1 cellular context compared by ENCODE assay signal in genomic region chr1:18316764-18317163, GRCh38.
TF ChIP-seq lines count a peak whose summit lies in the region.

No MANE protein-coding gene starts in this region.

TF ChIP-seq in HepG2, 621 proteins besides CTCF, POLR2A, EP300 and RAD21 (continued from another document and continues in another):
- TF ChIP-seq ZHX1 (CRISPR knock-in tag; IDR thresholded peaks at IDR 0.05; ENCODE audit: low read depth) (0 out of 2 replicates have a peak, but pooled peaks have one; percentile 41), THAP11 (CRISPR knock-in tag; IDR thresholded peaks at IDR 0.05) (peak; percentile 15; the same call in 1 of the 2 replicates), ARID3A (IDR thresholded peaks at IDR 0.05; ENCODE audit: low read depth, low read length) (peak; percentile 88), ARID4A (CRISPR knock-in tag; IDR thresholded peaks at IDR 0.05; ENCODE audit: borderline replicate concordance) (no peak), FOXA3 (CRISPR knock-in tag; IDR thresholded peaks at IDR 0.05) (peak; percentile 61), TMF1 (CRISPR knock-in tag; IDR thresholded peaks at IDR 0.05; ENCODE audit: low read depth) (no peak), MLXIP (CRISPR knock-in tag; IDR thresholded peaks at IDR 0.05; ENCODE audit: borderline replicate concordance) (no peak), FOSL2 (CRISPR knock-in tag; IDR thresholded peaks at IDR 0.05) (peak; percentile 88), ZMYM3 (CRISPR knock-in tag; IDR thresholded peaks at IDR 0.05) (peak; percentile 40; the same call in 1 of the 2 replicates), NFIC (IDR thresholded peaks at IDR 0.05; ENCODE audit: low read length) (peak; percentile 37; the same call in 1 of the 2 replicates), ZKSCAN8 (CRISPR knock-in tag; IDR thresholded peaks at IDR 0.05; ENCODE audit: borderline replicate concordance) (no peak), NCOA2 (CRISPR knock-in tag; IDR thresholded peaks at IDR 0.05) (0 out of 2 replicates have a peak, but pooled peaks have one; percentile 25), SALL1 (CRISPR knock-in tag; IDR thresholded peaks at IDR 0.05) (peak; percentile 69), SIX1 (CRISPR knock-in tag; IDR thresholded peaks at IDR 0.05; ENCODE audit: borderline replicate concordance) (no peak), ZNF598 (CRISPR knock-in tag; IDR thresholded peaks at IDR 0.05; ENCODE audit: borderline replicate concordance) (no peak), CREB1 (IDR thresholded peaks at IDR 0.05) (0 out of 2 replicates have a peak, but pooled peaks have one; percentile 19), CREB1 (CRISPR knock-in tag; IDR thresholded peaks at IDR 0.05) (peak; percentile 78), EED (CRISPR knock-in tag; IDR thresholded peaks at IDR 0.05) (no peak), ZKSCAN1 (IDR thresholded peaks at IDR 0.05; ENCODE audit: low read length) (0 out of 2 replicates have a peak, but pooled peaks have one; percentile 12), TOE1 (CRISPR knock-in tag; IDR thresholded peaks at IDR 0.05) (no peak), ISL2 (CRISPR knock-in tag; IDR thresholded peaks at IDR 0.05) (0 out of 2 replicates have a peak, but pooled peaks have one; percentile 17), ZSCAN29 (CRISPR knock-in tag; conservative IDR thresholded peaks at IDR 0.05) (no peak), WIZ (CRISPR knock-in tag; IDR thresholded peaks at IDR 0.05) (no peak), FOXP4 (CRISPR knock-in tag; IDR thresholded peaks at IDR 0.05) (peak; percentile 90), BRF2 (CRISPR knock-in tag; IDR thresholded peaks at IDR 0.05) (no peak), HNRNPUL1 (IDR thresholded peaks at IDR 0.05; ENCODE audit: low read depth, low read length) (no peak), ZXDC (CRISPR knock-in tag; IDR thresholded peaks at IDR 0.05) (no peak), ZNF713 (CRISPR knock-in tag; IDR thresholded peaks at IDR 0.05) (no peak), ZFP37 (CRISPR knock-in tag; IDR thresholded peaks at IDR 0.05; ENCODE audit: borderline replicate concordance) (no peak), RAD51 (IDR thresholded peaks at IDR 0.05; ENCODE audit: borderline replicate concordance) (no peak), ZNF891 (CRISPR knock-in tag; IDR thresholded peaks at IDR 0.05) (no peak), ZNF7 (CRISPR knock-in tag; IDR thresholded peaks at IDR 0.05) (no peak), SATB2 (CRISPR knock-in tag; IDR thresholded peaks at IDR 0.05) (no peak), RXRB (CRISPR knock-in tag; IDR thresholded peaks at IDR 0.05; ENCODE audit: borderline replicate concordance) (peak; percentile 54; the same call in 1 of the 2 replicates), ESRRA (CRISPR knock-in tag; IDR thresholded peaks at IDR 0.05; ENCODE audit: low read depth) (peak; percentile 20; the same call in 1 of the 2 replicates), ZGPAT (CRISPR knock-in tag; IDR thresholded peaks at IDR 0.05) (peak; percentile 45; the same call in 1 of the 2 replicates), ARID2 (CRISPR knock-in tag; IDR thresholded peaks at IDR 0.05; ENCODE audit: borderline replicate concordance) (no peak), U2AF1 (optimal IDR thresholded peaks at IDR 0.05; ENCODE audit: low read depth, low read length) (no peak), SCMH1 (CRISPR knock-in tag; IDR thresholded peaks at IDR 0.05; ENCODE audit: borderline replicate concordance) (no peak), GATAD1 (CRISPR knock-in tag; IDR thresholded peaks at IDR 0.05) (no peak), FOXA1 (IDR thresholded peaks at IDR 0.05) (no peak), FOXA1 (CRISPR knock-in tag; IDR thresholded peaks at IDR 0.05) (peak; percentile 44), ZNF678 (CRISPR knock-in tag; IDR thresholded peaks at IDR 0.05) (no peak), ZFP36L1 (CRISPR knock-in tag; IDR thresholded peaks at IDR 0.05) (no peak), MAX (IDR thresholded peaks at IDR 0.05) (no peak), ZNF496 (CRISPR knock-in tag; IDR thresholded peaks at IDR 0.05; ENCODE audit: insufficient replicate concordance) (no peak)
